Comparison of ENCODE assay signal across 18 cellular contexts in genomic region chr5:35145671-35146317, GRCh38.
DNase-seq lines count a peak whose midpoint lies in the region; ATAC-seq, FAIRE-seq and TF ChIP-seq lines count a peak whose summit lies in the region.
"Had no signal": no experiment of that assay in that cellular context is flagged by ENCODE, and none has a peak within 500 bp of the region (broad histone marks: within the 10 kb centered on the region; RNA-seq: fewer than 3 reads in every experiment).

No MANE protein-coding gene starts in this region.

- no peaks in the 10 kb centered on the region for H3K36me3 Mint-ChIP-seq in type B pancreatic cell
- no peaks in the 10 kb centered on the region for H3K36me3 Mint-ChIP-seq in activated T-helper 17 cell treated with anti-CD3 and anti-CD28 coated beads, Interleukin-2, amount 50 U/mL, for 72 hours (ENCODE audit: low read depth)

- H3K27me3 ChIP-seq in SJSA1 (replicated peaks) = no peaks in the 10 kb centered on the region

- no peak overlapping the region for H3K4me3 ChIP-seq in SJSA1
- H3K4me3 ChIP-seq: SK-N-MC had no signal

- H3K27ac ChIP-seq in SJSA1 = peak overlapping the region; percentile 6; the same call in 1 of the 2 replicates
- H3K27ac ChIP-seq: SK-N-MC had no signal

- DNase-seq in H54 (ENCODE audit: insufficient read length, low spot score) (no peak), SJSA1 (ENCODE audit: low read depth in 1 of 2, low spot score in 2 of 2) (no peak), kidney glomerular epithelial cell (lab: John Stamatoyannopoulos, UW) (peak; percentile 35), type B pancreatic cell (ENCODE audit: extremely low spot score, unreplicated experiment) (no peak)
- DNase-seq: DMS79 treated with DMSO at 0.1 percent for 48 hours, GDM1, GOT3, NCI-H1105, NCI-H1694, NCI-H2081 treated with DMSO at 0.1 percent for 48 hours, NCI-H446 treated with DMSO at 0.1 percent for 48 hours, Right ventricle myocardium superior had no signal

- peak; percentile 69 for FAIRE-seq in H54 (lab: Jason Lieb, UNC)
- FAIRE-seq: RCC 7860 had no signal

- H3K27ac Mint-ChIP-seq in type B pancreatic cell = peak overlapping the region; percentile 22
- H3K27ac Mint-ChIP-seq in activated T-helper 17 cell treated with anti-CD3 and anti-CD28 coated beads, Interleukin-2, amount 50 U/mL, for 72 hours = no peak overlapping the region
- H3K27ac Mint-ChIP-seq: CD14-positive monocyte had no signal

- no peak for ATAC-seq in activated T-helper 17 cell treated with anti-CD3 and anti-CD28 coated beads, Interleukin-2, amount 50 U/mL, for 72 hours (replicated peaks)
- no peak for ATAC-seq in HG03196 (IDR thresholded peaks at IDR 0.05; ENCODE audit: unreplicated experiment)
- no peak for ATAC-seq in HG03565 (IDR thresholded peaks at IDR 0.05; ENCODE audit: unreplicated experiment)

- peaks cover 5% of the 10 kb centered on the region for H3K4me1 ChIP-seq in SJSA1 (replicated peaks)

- no peaks in the 10 kb centered on the region for H3K27me3 Mint-ChIP-seq in type B pancreatic cell
- peaks cover 27% of the 10 kb centered on the region for H3K27me3 Mint-ChIP-seq in activated T-helper 17 cell treated with anti-CD3 and anti-CD28 coated beads, Interleukin-2, amount 50 U/mL, for 72 hours

- no peaks in the 10 kb centered on the region for H3K36me3 ChIP-seq in SJSA1

- H3K4me3 Mint-ChIP-seq in type B pancreatic cell = no peak overlapping the region
- no peak overlapping the region for H3K4me3 Mint-ChIP-seq in activated T-helper 17 cell treated with anti-CD3 and anti-CD28 coated beads, Interleukin-2, amount 50 U/mL, for 72 hours
- H3K4me3 Mint-ChIP-seq: CD14-positive monocyte had no signal

- no peak for TF ChIP-seq POLR2A in H54 (IDR thresholded peaks at IDR 0.05; ENCODE audit: low read depth, low read length)

- no peaks in the 10 kb centered on the region for H3K9me3 Mint-ChIP-seq in type B pancreatic cell
- no peaks in the 10 kb centered on the region for H3K9me3 Mint-ChIP-seq in activated T-helper 17 cell treated with anti-CD3 and anti-CD28 coated beads, Interleukin-2, amount 50 U/mL, for 72 hours
- H3K9me3 Mint-ChIP-seq: CD14-positive monocyte had no signal

- no peak for TF ChIP-seq CTCF in type B pancreatic cell (conservative IDR thresholded peaks at IDR 0.05)

- H3K4me1 Mint-ChIP-seq in type B pancreatic cell (ENCODE audit: unreplicated experiment) = peaks cover 12% of the 10 kb centered on the region
- H3K4me1 Mint-ChIP-seq in activated T-helper 17 cell treated with anti-CD3 and anti-CD28 coated beads, Interleukin-2, amount 50 U/mL, for 72 hours = no peaks in the 10 kb centered on the region
- H3K4me1 Mint-ChIP-seq: CD14-positive monocyte had no signal

- H3K9me3 ChIP-seq in SJSA1 (replicated peaks) = no peaks in the 10 kb centered on the region
